Comparison of ENCODE assay signal across 21 cellular contexts in genomic region chr2:181152701-181153100, GRCh38.
DNase-seq lines count a peak whose midpoint lies in the region; ATAC-seq and TF ChIP-seq lines count a peak whose summit lies in the region.
"Had no signal": no experiment of that assay in that cellular context is flagged by ENCODE, and none has a peak within 500 bp of the region (broad histone marks: within the 10 kb centered on the region; RNA-seq: fewer than 3 reads in every experiment).

No MANE protein-coding gene starts in this region.

- H3K9me2 ChIP-seq in PC-9 (ENCODE audit: insufficient read depth): no peaks in the 10 kb centered on the region; the same call in 1 of the 2 replicates
- H3K9me2 ChIP-seq: SK-N-SH had no signal

- H3K4me3 ChIP-seq in BLaER1 (peak overlapping the region; percentile 15; the same call in 1 of the 2 replicates), PC-9 (no peak overlapping the region)
- H3K4me3 ChIP-seq in naive thymus-derived CD4-positive, alpha-beta T cell (ENCODE audit: low read length): no peak overlapping the region
- H3K4me3 ChIP-seq: GM12878, upper lobe of right lung had no signal

- TF ChIP-seq CTCF in PC-9 (conservative IDR thresholded peaks at IDR 0.05): no peak
- no peak for TF ChIP-seq CTCF in HFFc6 (IDR thresholded peaks at IDR 0.05)

- H3K27me3 ChIP-seq in BLaER1 (no peaks in the 10 kb centered on the region), PC-9 (ENCODE audit: insufficient read depth, low read depth) (no peaks in the 10 kb centered on the region)
- no peaks in the 10 kb centered on the region for H3K27me3 ChIP-seq in naive thymus-derived CD4-positive, alpha-beta T cell (ENCODE audit: control insufficient read depth in 2 of 2, insufficient read depth in 2 of 2, low read length in 2 of 2)
- H3K27me3 ChIP-seq: upper lobe of right lung had no signal

- DNase-seq in H4 (ENCODE audit: low spot score) (peak; percentile 70), PC-9 (no peak), HCEC 1CT (no peak), HFFc6 (no peak)
- no peak for DNase-seq in naive thymus-derived CD4-positive, alpha-beta T cell
- DNase-seq: activated CD4-positive, alpha-beta T cell treated with anti-CD3 and anti-CD28 coated beads for 1 hour; AML-193; GF-D8; KG1; left colon; midbrain; NCI-H1092 treated with DMSO at 0.1 percent for 48 hours; NCI-H526; OCI-M1; SK-N-SH; stimulated activated CD4-positive, alpha-beta T cell treated with anti-CD3 and anti-CD28 coated beads, Interleukin-2, amount 100 ng/mL, for 24 hours; T1000; upper lobe of right lung had no signal

- H3K27me3 Mint-ChIP-seq in activated naive CD8-positive, alpha-beta T cell: no peaks in the 10 kb centered on the region
- no peaks in the 10 kb centered on the region for H3K27me3 Mint-ChIP-seq in naive thymus-derived CD4-positive, alpha-beta T cell
- no peaks in the 10 kb centered on the region for H3K27me3 Mint-ChIP-seq in HFFc6 (ENCODE audit: insufficient read depth)

- H3K4me1 ChIP-seq in BLaER1 (peaks cover 58% of the 10 kb centered on the region), PC-9 (replicated peaks; ENCODE audit: insufficient read depth) (no peaks in the 10 kb centered on the region)
- H3K4me1 ChIP-seq in naive thymus-derived CD4-positive, alpha-beta T cell (ENCODE audit: control insufficient read depth in 2 of 2, insufficient read depth in 2 of 2, low read length in 2 of 2): peaks cover 20 to 22% of the 10 kb centered on the region in 2 donors
- H3K4me1 ChIP-seq: upper lobe of right lung had no signal

- no peak for ATAC-seq in naive thymus-derived CD4-positive, alpha-beta T cell
- ATAC-seq: GM12878, left colon, upper lobe of right lung had no signal

- H3K9me3 Mint-ChIP-seq in activated naive CD8-positive, alpha-beta T cell (ENCODE audit: low read depth): peaks cover 6% of the 10 kb centered on the region
- H3K9me3 Mint-ChIP-seq in naive thymus-derived CD4-positive, alpha-beta T cell: peaks cover 3 to 29% (median 10%) of the 10 kb centered on the region in 11 donors
- H3K9me3 Mint-ChIP-seq in HFFc6: no peaks in the 10 kb centered on the region

- peak overlapping the region; percentile 81 for H3K27ac Mint-ChIP-seq in activated naive CD8-positive, alpha-beta T cell
- peak overlapping the region in 8 of 9 donors; percentile 8 to 90 (median 55) for H3K27ac Mint-ChIP-seq in naive thymus-derived CD4-positive, alpha-beta T cell
- no peak overlapping the region for H3K27ac Mint-ChIP-seq in HFFc6

- H3K36me3 ChIP-seq in BLaER1 (peaks cover 5% of the 10 kb centered on the region; the same call in 1 of the 2 replicates), PC-9 (ENCODE audit: low read depth) (no peaks in the 10 kb centered on the region)
- peaks cover 0 to 4% (median 0%) of the 10 kb centered on the region in 3 experiments for H3K36me3 ChIP-seq in naive thymus-derived CD4-positive, alpha-beta T cell (ENCODE audit: control insufficient read depth in 2 of 3, insufficient read depth in 3 of 3, low read length in 3 of 3)
- H3K36me3 ChIP-seq: upper lobe of right lung had no signal

- BruUV-seq in PC-9 (replicated peaks; lab: Mats Ljungman, UMichigan): no TSS peak

- peak overlapping the region; percentile 25; the same call in 1 of the 2 replicates for H3K9ac ChIP-seq in BLaER1
- H3K9ac ChIP-seq: SK-N-SH had no signal

- H3K36me3 Mint-ChIP-seq in activated naive CD8-positive, alpha-beta T cell: peaks cover 12% of the 10 kb centered on the region
- H3K36me3 Mint-ChIP-seq in naive thymus-derived CD4-positive, alpha-beta T cell: peaks cover 8 to 36% (median 18%) of the 10 kb centered on the region in 5 donors
- H3K36me3 Mint-ChIP-seq in HFFc6 (ENCODE audit: low read depth): no peaks in the 10 kb centered on the region

- H2AFZ ChIP-seq in PC-9: no peak overlapping the region

- H3K4me3 Mint-ChIP-seq in activated naive CD8-positive, alpha-beta T cell: no peak overlapping the region
- H3K4me3 Mint-ChIP-seq in naive thymus-derived CD4-positive, alpha-beta T cell: peak overlapping the region in 5 of 10 donors; percentile 10 to 75 (median 16)
- no peak overlapping the region for H3K4me3 Mint-ChIP-seq in HFFc6

- peaks cover 35% of the 10 kb centered on the region for H3K9me3 ChIP-seq in BLaER1
- peaks cover 0 to 9% (median 0%) of the 10 kb centered on the region in 3 experiments for H3K9me3 ChIP-seq in naive thymus-derived CD4-positive, alpha-beta T cell (ENCODE audit: control insufficient read depth in 2 of 3, low read length in 3 of 3)
- peaks cover 6% of the 10 kb centered on the region; the same call in 1 of the 2 replicates for H3K9me3 ChIP-seq in PC-9 (ENCODE audit: insufficient read depth, low read depth)
- H3K9me3 ChIP-seq: SK-N-SH, upper lobe of right lung had no signal

- H4K20me1 ChIP-seq in BLaER1: no peaks in the 10 kb centered on the region
- no peaks in the 10 kb centered on the region for H4K20me1 ChIP-seq in PC-9 (ENCODE audit: insufficient read depth)

- peaks cover 56% of the 10 kb centered on the region for H3K4me1 Mint-ChIP-seq in activated naive CD8-positive, alpha-beta T cell (ENCODE audit: low read depth)
- H3K4me1 Mint-ChIP-seq in naive thymus-derived CD4-positive, alpha-beta T cell: peaks cover 18 to 54% (median 48%) of the 10 kb centered on the region in 7 donors
- H3K4me1 Mint-ChIP-seq in HFFc6 (ENCODE audit: low read depth): no peaks in the 10 kb centered on the region

- no peaks in the 10 kb centered on the region for H3F3A ChIP-seq in PC-9 (ENCODE audit: insufficient read depth, low read depth)

- POLR2A ChIA-PET in naive thymus-derived CD4-positive, alpha-beta T cell (lab: Charles Lee): interaction anchor here (0.9 to 1.6 kb wide), 5 partner anchors 9 to 43 kb away, joined by 3 to 7 read pairs (median 5); no protein-coding TSS in a partner anchor
- POLR2A ChIA-PET in PC-9 (lab: Charles Lee; ENCODE audit: unreplicated experiment): no interaction called here

- H3K27ac ChIP-seq in BLaER1 (peak overlapping the region; percentile 73), PC-9 (no peak overlapping the region)
- peak overlapping the region; percentile 26 for H3K27ac ChIP-seq in naive thymus-derived CD4-positive, alpha-beta T cell (ENCODE audit: low read depth, low read length)
- H3K27ac ChIP-seq: upper lobe of right lung had no signal

- H3K4me2 ChIP-seq in BLaER1: peak overlapping the region; percentile 75
- no peak overlapping the region for H3K4me2 ChIP-seq in PC-9
- H3K4me2 ChIP-seq: SK-N-SH had no signal

- intact Hi-C loops in naive thymus-derived CD4-positive, alpha-beta T cell (cut with micrococcal nuclease): loop anchor here in 1 of 2 donors (1.0 kb wide), 1 partner anchor 8 kb away; no protein-coding TSS in a partner anchor
- intact Hi-C loops in PC-9 (cut with micrococcal nuclease; ENCODE audit: unreplicated experiment): no loop called here

- no peaks in the 10 kb centered on the region for H3K79me2 ChIP-seq in PC-9 (ENCODE audit: low read depth)

- CTCF ChIA-PET in naive thymus-derived CD4-positive, alpha-beta T cell (lab: Charles Lee): interaction anchor here (0.6 to 2.1 kb wide), 6 partner anchors 9 to 197 kb away, joined by 3 to 5 read pairs (median 4); no protein-coding TSS in a partner anchor
- CTCF ChIA-PET in PC-9 (lab: Charles Lee): interaction anchor here (0.6 kb wide), 1 partner anchor 1519 kb away, joined by 3 read pairs; no protein-coding TSS in a partner anchor
